Comparison of ENCODE assay signal across 25 cellular contexts in genomic region chr12:51626629-51627028, GRCh38. TPM values are rescaled to one million over a fixed set of nuclear protein-coding genes. Genes with fewer than 3 reads are reported as not detected.
A peak's percentile ranks its signal among the peaks of the same experiment; 100 is the strongest.
DNase-seq lines count a peak whose midpoint lies in the region; ATAC-seq, FAIRE-seq and TF ChIP-seq lines count a peak whose summit lies in the region.
"Had no signal": no experiment of that assay in that cellular context is flagged by ENCODE, and none has a peak within 500 bp of the region (broad histone marks: within the 10 kb centered on the region; RNA-seq: fewer than 3 reads in every experiment).

No MANE protein-coding gene starts in this region.

- no peak for TF ChIP-seq RAD21 in HepG2 (CRISPR knock-in tag; IDR thresholded peaks at IDR 0.05)

- H3K9ac ChIP-seq in HepG2 (ENCODE audit: insufficient read depth, low read depth, low read length), result no peak overlapping the region
- H3K9ac ChIP-seq: BLaER1 treated with 17β-estradiol and CSF1 and Interleukin-3, amounts not matched to agents 10 nM and 100 nM had no signal

- ATAC-seq in right lobe of liver (no peak), HepG2 (no peak), SK-N-SH treated with all-trans-retinoic acid at 6 μM for 48 hours (no peak)
- ATAC-seq: A549, GM12878 had no signal

- no peak overlapping the region for H2AFZ ChIP-seq in HepG2 (ENCODE audit: low read length)

- CTCF ChIA-PET in HepG2 (lab: Yijun Ruan, JAX; ENCODE audit: low intra/inter-chr PET ratio, low total read pairs), result no interaction called here

- no peaks in the 10 kb centered on the region for H3K36me3 ChIP-seq in right lobe of liver
- H3K36me3 ChIP-seq in HepG2 (replicated peaks in 1 of 2; ENCODE audit: control insufficient read depth in 1 of 2, insufficient read depth in 2 of 2, low read length in 2 of 2), result no peaks in the 10 kb centered on the region
- no peaks in the 10 kb centered on the region for H3K36me3 ChIP-seq in small intestine (ENCODE audit: control insufficient read depth in 2 of 2, insufficient read depth in 2 of 2, low read length in 2 of 2)
- H3K36me3 ChIP-seq: BE2C; BLaER1 treated with 17β-estradiol and CSF1 and Interleukin-3, amounts not matched to agents 10 nM and 100 nM; HAP-1 had no signal

- intact Hi-C loops in right lobe of liver (cut with DNase I), result no loop called here
- intact Hi-C loops in HepG2 (cut with micrococcal nuclease; ENCODE audit: unreplicated experiment), result no loop called here

- TF ChIP-seq POLR2A in right lobe of liver (IDR thresholded peaks at IDR 0.05), result no peak
- TF ChIP-seq POLR2A in HepG2 (IDR thresholded peaks at IDR 0.05; ENCODE audit: insufficient read depth in 1 of 2, low read depth in 2 of 2, low read length in 2 of 2), result no peak

- no TSS peak for BruUV-seq in HepG2 (replicated peaks; lab: Mats Ljungman, UMichigan)

- TF ChIP-seq EP300 in HepG2 (IDR thresholded peaks at IDR 0.05; ENCODE audit: low read depth in 2 of 2, low read length in 2 of 2) (no peak), HepG2 (CRISPR knock-in tag; IDR thresholded peaks at IDR 0.05; ENCODE audit: borderline replicate concordance) (no peak)

- no peaks in the 10 kb centered on the region for H4K20me1 ChIP-seq in HepG2 (ENCODE audit: insufficient read depth, low read length)
- H4K20me1 ChIP-seq: BLaER1 treated with 17β-estradiol and CSF1 and Interleukin-3, amounts not matched to agents 10 nM and 100 nM had no signal

- FAIRE-seq in HepG2 (lab: Jason Lieb, UNC) (no peak), endometrium (lab: Jason Lieb, UNC) (peak; percentile 76), small intestine (lab: Jason Lieb, UNC) (peak; percentile 74)
- FAIRE-seq: A549, D721Med, GM12878, GM19239, H54 had no signal

- no peak overlapping the region for H3K4me2 ChIP-seq in HepG2 (ENCODE audit: low read depth, low read length)
- H3K4me2 ChIP-seq: A549; BLaER1 treated with 17β-estradiol and CSF1 and Interleukin-3, amounts not matched to agents 10 nM and 100 nM had no signal

- no peak for DNase-seq in right lobe of liver
- DNase-seq in HepG2 (ENCODE audit: low spot score), result no peak
- DNase-seq in small intestine, result no peak
- DNase-seq in NCI-H1436 treated with DMSO at 0.1 percent for 48 hours (lab: John Stamatoyannopoulos, UW), result no peak
- DNase-seq: ACHN; AML-193; BE2C; CD4-positive, alpha-beta T cell; CD8-positive, alpha-beta memory T cell; DMS 273 treated with DMSO at 0.1 percent for 48 hours; DMS53; DND-41; GDM1; GOT3; HFFc6 had no signal

- peaks cover 0 to 34% (median 6%) of the 10 kb centered on the region in 4 donors for H3K4me1 ChIP-seq in right lobe of liver
- H3K4me1 ChIP-seq in HepG2 (ENCODE audit: insufficient read depth, low read length), result peaks cover 11% of the 10 kb centered on the region
- H3K4me1 ChIP-seq in small intestine (ENCODE audit: control insufficient read depth in 2 of 2, insufficient read depth in 1 of 2, low read depth in 1 of 2, low read length in 1 of 2), result peaks cover 0 to 4% of the 10 kb centered on the region in 2 donors
- H3K4me1 ChIP-seq: BE2C; BLaER1 treated with 17β-estradiol and CSF1 and Interleukin-3, amounts not matched to agents 10 nM and 100 nM; HAP-1 had no signal

- no peaks in the 10 kb centered on the region for H3K27me3 ChIP-seq in right lobe of liver
- H3K27me3 ChIP-seq in HepG2 (ENCODE audit: control insufficient read depth in 1 of 2, insufficient read depth in 2 of 2, low read length in 2 of 2), result no peaks in the 10 kb centered on the region
- H3K27me3 ChIP-seq in small intestine (ENCODE audit: control insufficient read depth in 2 of 2, insufficient read depth in 2 of 2, low read length in 2 of 2), result no peaks in the 10 kb centered on the region
- H3K27me3 ChIP-seq: BE2C; BLaER1 treated with 17β-estradiol and CSF1 and Interleukin-3, amounts not matched to agents 10 nM and 100 nM had no signal

- TF ChIP-seq CTCF in right lobe of liver (IDR thresholded peaks at IDR 0.05) (no peak), HepG2 (CRISPR knock-in tag; IDR thresholded peaks at IDR 0.05) (no peak)

- in situ Hi-C loops in HepG2 (cut with HindIII; ENCODE audit: extremely low pct_ligation_motif_present, low pct_unique_long_range_greater_than_20kb), result no loop called here

- POLR2A ChIA-PET in HepG2 (lab: Yijun Ruan, JAX), result interaction anchor here (0.9 kb wide), 1 partner anchor 37 kb away, joined by 3 read pairs; no protein-coding TSS in a partner anchor

- H3K27ac ChIP-seq in right lobe of liver, result peak overlapping the region in 2 of 3 donors; percentile 0 to 76
- no peak overlapping the region for H3K27ac ChIP-seq in HepG2 (ENCODE audit: extremely low read length, insufficient read depth, low read length)
- no peak overlapping the region for H3K27ac ChIP-seq in small intestine (ENCODE audit: low read depth in 1 of 2, low read length in 1 of 2)
- H3K27ac ChIP-seq: 22Rv1; A549; BLaER1 treated with 17β-estradiol and CSF1 and Interleukin-3, amounts not matched to agents 10 nM and 100 nM had no signal

- H3K4me3 ChIP-seq in right lobe of liver (no peak overlapping the region), HepG2 (replicated peaks in 1 of 3; ENCODE audit: insufficient read depth in 1 of 3, low read depth in 2 of 3, low read length in 3 of 3) (no peak overlapping the region), small intestine (ENCODE audit: low read depth in 1 of 2, low read length in 2 of 2) (no peak overlapping the region)
- H3K4me3 ChIP-seq: A549; BLaER1 treated with 17β-estradiol and CSF1 and Interleukin-3, amounts not matched to agents 10 nM and 100 nM; GM12878; HAP-1 had no signal

- H3K79me2 ChIP-seq in HepG2 (ENCODE audit: insufficient read depth, low read length), result no peaks in the 10 kb centered on the region

- H3K9me3 ChIP-seq in right lobe of liver, result no peaks in the 10 kb centered on the region
- H3K9me3 ChIP-seq in HepG2 (ENCODE audit: low read length), result no peaks in the 10 kb centered on the region
- H3K9me3 ChIP-seq in small intestine (ENCODE audit: control insufficient read depth, low read depth), result no peaks in the 10 kb centered on the region
- H3K9me3 ChIP-seq: A549; BE2C; BLaER1 treated with 17β-estradiol and CSF1 and Interleukin-3, amounts not matched to agents 10 nM and 100 nM; HAP-1 had no signal

TF ChIP-seq in HepG2, 621 proteins besides CTCF, POLR2A, EP300 and RAD21 (continues in another document):
- no peak for TF ChIP-seq MEIS2 (CRISPR knock-in tag; IDR thresholded peaks at IDR 0.05)
- TF ChIP-seq ZNF724P (CRISPR knock-in tag; IDR thresholded peaks at IDR 0.05; ENCODE audit: borderline replicate concordance), result no peak

TF ChIP-seq in SK-N-SH treated with all-trans-retinoic acid at 6 μM for 48 hours, 23 proteins besides CTCF, POLR2A, EP300 and RAD21 (continues in another document):
- no peak for TF ChIP-seq SNAI2 (CRISPR knock-in tag; IDR thresholded peaks at IDR 0.05)
- TF ChIP-seq ZNF70 (CRISPR knock-in tag; IDR thresholded peaks at IDR 0.05), result no peak
- TF ChIP-seq ARNTL (CRISPR knock-in tag; IDR thresholded peaks at IDR 0.05; ENCODE audit: borderline replicate concordance, low read depth), result no peak
- TF ChIP-seq CREB5 (CRISPR knock-in tag; IDR thresholded peaks at IDR 0.05; ENCODE audit: low read depth), result no peak

RNA-seq across cellular contexts. Expression of gene SCN8A, which starts 35.6 kb away (rescaled TPM):
- total RNA-seq in right lobe of liver (1 to 10 TPM; 1.7 to 5.6 (median 3.7) TPM), HepG2 (2016; rRNA removed; fragmentation: Illumina TruSeq; extraction: Trizol) (0.46 and 1.4 TPM in 2 replicates)
- 0.81 and 0.88 TPM in 2 replicates for total RNA-seq in HepG2 (2016; cell fraction: cytosol; rRNA removed; fragmentation: Illumina TruSeq; extraction: Trizol; ENCODE audit: low read depth)
- total RNA-seq in HepG2 (2016; cell fraction: insoluble cytoplasmic fraction; rRNA removed; fragmentation: Illumina TruSeq; extraction: Trizol), result 0.48 and 1.7 TPM in 2 replicates
- 0.83 and 1.4 TPM in 2 replicates for total RNA-seq in HepG2 (2016; cell fraction: membrane; rRNA removed; fragmentation: Illumina TruSeq; extraction: Trizol)
- 4.1 and 4.6 TPM in 2 replicates for total RNA-seq in HepG2 (2016; cell fraction: nucleus; rRNA removed; fragmentation: Illumina TruSeq; extraction: Trizol)
- polyA plus RNA-seq in HepG2 (2011; rRNA removed) (0.57 and 0.84 TPM in 2 replicates), small intestine (under 1 TPM in 1 of 3 donors, not detected in 2; 0.19 TPM)
- 0.28 and 0.51 TPM in 2 replicates for polyA plus RNA-seq in HepG2 (2011; cell fraction: cytosol; rRNA removed)
- polyA plus RNA-seq in HepG2 (2011; cell fraction: nucleus; rRNA removed), result 2.6 and 4.4 TPM in 2 replicates
- 0.48 and 0.51 TPM in 2 replicates for polyA plus RNA-seq in HepG2 (2012)
- polyA plus RNA-seq in HepG2 (2016; cell fraction: cytosol; fragmentation: Illumina TruSeq; extraction: Trizol; ENCODE audit: low read depth), result 0.03 TPM in 2 replicates
- polyA plus RNA-seq in HepG2 (2016; cell fraction: insoluble cytoplasmic fraction; fragmentation: Illumina TruSeq; extraction: Trizol; ENCODE audit: low read depth), result 0.28 and 0.32 TPM in 2 replicates
- 0.14 and 0.22 TPM in 2 replicates for polyA plus RNA-seq in HepG2 (2016; cell fraction: membrane; fragmentation: Illumina TruSeq; extraction: Trizol; ENCODE audit: low read depth)
- 2.1 and 2.7 TPM in 2 replicates for polyA plus RNA-seq in HepG2 (2016; cell fraction: nucleus; fragmentation: Illumina TruSeq; extraction: Trizol; ENCODE audit: insufficient read depth, low read depth)
- polyA minus RNA-seq in HepG2 (2011; rRNA and poly(A)+ RNA removed; ENCODE audit: low replicate concordance), result 0.05 and 2.2 TPM in 2 replicates
- 0.70 and 1.3 TPM in 2 replicates for polyA minus RNA-seq in HepG2 (2011; cell fraction: cytosol; rRNA and poly(A)+ RNA removed)
- polyA minus RNA-seq in HepG2 (2011; cell fraction: nucleus; rRNA and poly(A)+ RNA removed), result 7.6 and 9.6 TPM in 2 replicates

Comparison
In these comparisons a context has a peak if more than half of its experiments do, and no peak if none do; other contexts are left out.
1. H3K27ac ChIP-seq: peak in right lobe of liver (2 of 3); none in HepG2 (single experiment) and small intestine (0 of 2).